Comparison of ENCODE assay signal across 36 cellular contexts in the genomic region with DNA sequence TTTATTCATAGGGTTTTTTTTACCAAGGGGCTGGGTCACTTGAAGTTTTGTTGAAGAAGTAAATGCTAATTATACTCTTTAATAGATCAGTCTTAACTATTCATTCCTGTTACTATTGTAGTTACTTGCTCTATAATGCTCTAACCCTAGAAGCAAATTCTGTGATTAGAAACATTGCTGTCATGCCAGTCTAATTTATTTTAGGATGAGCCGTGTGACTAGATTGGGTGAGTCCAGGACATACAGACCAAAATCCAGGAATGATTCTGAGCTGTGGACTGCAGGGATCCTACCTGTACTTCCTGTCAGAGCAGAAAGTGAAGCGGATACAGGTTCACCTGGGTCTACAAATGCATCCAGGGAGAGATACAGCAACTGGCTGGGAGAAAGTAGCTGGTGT. TPM values are rescaled to one million over a fixed set of nuclear protein-coding genes. Genes with fewer than 3 reads are reported as not detected.
"Had no signal": no experiment of that assay in that cellular context is flagged by ENCODE, and none has a peak within 500 bp of the region (broad histone marks: within the 10 kb centered on the region; RNA-seq: fewer than 3 reads in every experiment).

No MANE protein-coding gene starts in this region.

- H3K27me3 Mint-ChIP-seq: dendritic cell treated with granulocyte-macrophage colony-stimulating factor and Interleukin-4, amounts not matched to agents 40 ng/mL and 50 ng/mL, for 4 days; stimulated activated naive CD8-positive, alpha-beta T cell treated with anti-CD3 and anti-CD28 coated beads, Interleukin-15, amount 100 ng/mL, for 72 hours had no signal

- ATAC-seq: esophagus mucosa, foreskin keratinocyte, gastroesophageal sphincter, left colon, mucosa of descending colon, right lobe of liver had no signal

- H3K27me3 ChIP-seq: gastroesophageal sphincter, heart right ventricle, neural progenitor cell, ovary, right lobe of liver, suprapubic skin, transverse colon, vagina had no signal

- H3K4me1 ChIP-seq: foreskin keratinocyte, right lobe of liver had no signal

- H3K36me3 Mint-ChIP-seq: memory B cell; mesothelial cell of epicardium; naive B cell; natural killer cell treated with Interleukin-12 subunit alpha and Interleukin-12 subunit beta and Interleukin-15 and Interleukin-18, amount 100 ng/mL, for 72 hours; neural progenitor cell had no signal

- H3K9ac ChIP-seq: neural progenitor cell had no signal

- H3K9me3 Mint-ChIP-seq: dendritic cell treated with granulocyte-macrophage colony-stimulating factor and Interleukin-4, amounts not matched to agents 40 ng/mL and 50 ng/mL, for 4 days; endodermal cell; memory B cell; mesothelial cell of epicardium; naive B cell; neural progenitor cell; stimulated activated naive CD8-positive, alpha-beta T cell treated with anti-CD3 and anti-CD28 coated beads, Interleukin-15, amount 100 ng/mL, for 72 hours had no signal

- H3K4me3 ChIP-seq: gastroesophageal sphincter, lung, mucosa of descending colon, neural progenitor cell, ovary, psoas muscle, right lobe of liver, suprapubic skin, transverse colon, vagina had no signal

- FAIRE-seq: colon, islet of Langerhans, small intestine had no signal

- H3K27ac ChIP-seq: epithelial cell of prostate, foreskin keratinocyte, neural progenitor cell, ovary, psoas muscle, right lobe of liver, suprapubic skin, transverse colon, vagina had no signal

- H2AFZ ChIP-seq: neural progenitor cell had no signal

- H3K4me1 Mint-ChIP-seq: memory B cell; naive B cell; stimulated activated naive CD8-positive, alpha-beta T cell treated with anti-CD3 and anti-CD28 coated beads, Interleukin-15, amount 100 ng/mL, for 72 hours had no signal

- H3K4me2 ChIP-seq: neural progenitor cell had no signal

- H3K4me3 Mint-ChIP-seq: dendritic cell treated with granulocyte-macrophage colony-stimulating factor and Interleukin-4, amounts not matched to agents 40 ng/mL and 50 ng/mL, for 4 days; endodermal cell; memory B cell; mesothelial cell of epicardium; naive B cell; natural killer cell treated with Interleukin-12 subunit alpha and Interleukin-12 subunit beta and Interleukin-15 and Interleukin-18, amount 100 ng/mL, for 72 hours; neural progenitor cell; stimulated activated naive CD8-positive, alpha-beta T cell treated with anti-CD3 and anti-CD28 coated beads, Interleukin-15, amount 100 ng/mL, for 72 hours had no signal

- H3K36me3 ChIP-seq: gastroesophageal sphincter, heart right ventricle, neural progenitor cell, ovary, right lobe of liver, suprapubic skin, transverse colon, vagina had no signal

- DNase-seq: effector CD8-positive, alpha-beta T cell; endodermal cell; foreskin keratinocyte; glutamatergic neuron; heart right ventricle; hippocampal formation; left colon; mucosa of descending colon; naive B cell; ovary; psoas muscle; right lobe of liver; small intestine; stimulated activated CD4-positive, alpha-beta T cell treated with anti-CD3 and anti-CD28 coated beads, Interleukin-15, amount 100 ng/mL, for 24 hours; stimulated activated CD4-positive, alpha-beta T cell treated with anti-CD3 and anti-CD28 coated beads, Interleukin-2, amount 100 ng/mL, for 48 hours; stimulated activated naive CD4-positive, alpha-beta T cell; stimulated activated naive CD8-positive, alpha-beta T cell treated with anti-CD3 and anti-CD28 coated beads, Interleukin-15, amount 100 ng/mL, for 72 hours; transverse colon had no signal

- H3K9me3 ChIP-seq: gastroesophageal sphincter, heart right ventricle, mucosa of descending colon, ovary, psoas muscle, right lobe of liver, suprapubic skin, transverse colon, vagina had no signal

RNA-seq across cellular contexts. Expression of a gene that starts 0.8 kb away (rescaled TPM):
- total RNA-seq: cerebellum; esophagus mucosa; foreskin keratinocyte; kidney epithelial cell; left colon; liver; natural killer cell treated with Interleukin-12 subunit alpha and Interleukin-12 subunit beta and Interleukin-15 and Interleukin-18, amount 100 ng/mL, for 72 hours; renal cortical epithelial cell; right lobe of liver; transverse colon; vagina had no signal
- polyA plus RNA-seq: foreskin keratinocyte, liver had no signal

RNA-seq across cellular contexts. Expression of a gene that starts 53.6 kb away (rescaled TPM):
- total RNA-seq: endodermal cell; foreskin keratinocyte; heart right ventricle; kidney epithelial cell; left colon; liver; lung; mesothelial cell of epicardium; mucosa of descending colon; natural killer cell treated with Interleukin-12 subunit alpha and Interleukin-12 subunit beta and Interleukin-15 and Interleukin-18, amount 100 ng/mL, for 72 hours; ovary; renal cortical epithelial cell; right lobe of liver; suprapubic skin; transverse colon; ureter; vagina had no signal
- polyA plus RNA-seq: foreskin keratinocyte, heart right ventricle, liver, lung, ovary, small intestine had no signal
